ENCODE assay signal across 30 cellular contexts in genomic region chr1:41507152-41507720, GRCh38. TPM values are rescaled to one million over a fixed set of nuclear protein-coding genes. Genes with fewer than 3 reads are reported as not detected.
DNase-seq lines count a peak whose midpoint lies in the region; ATAC-seq, FAIRE-seq and TF ChIP-seq lines count a peak whose summit lies in the region.
"Had no signal": no experiment of that assay in that cellular context is flagged by ENCODE, and none has a peak within 500 bp of the region (broad histone marks: within the 10 kb centered on the region; RNA-seq: fewer than 3 reads in every experiment).

No MANE protein-coding gene starts in this region.

- peaks cover 2% of the 10 kb centered on the region for H3K79me1 ChIP-seq in neuronal stem cell (ENCODE audit: low read depth, low read length)

- no peak overlapping the region for H2BK12ac ChIP-seq in neuronal stem cell (ENCODE audit: low read length)

- H3K23ac ChIP-seq in neuronal stem cell (ENCODE audit: low read depth, low read length, poor library complexity) = peak overlapping the region; percentile 2

- no peak overlapping the region for H3K9ac ChIP-seq in DND-41 (ENCODE audit: low read depth, low read length)
- no peak overlapping the region for H3K9ac ChIP-seq in neuronal stem cell (ENCODE audit: low read depth, low read length, poor library complexity)

- H3K14ac ChIP-seq in neuronal stem cell (ENCODE audit: low read length) = no peak overlapping the region

- peak overlapping the region; percentile 69 for H3K18ac ChIP-seq in neuronal stem cell (ENCODE audit: low read length)

- H3K4me2 ChIP-seq in DND-41 (ENCODE audit: insufficient read depth, low read length) = no peak overlapping the region
- H3K4me2 ChIP-seq in neuronal stem cell (ENCODE audit: insufficient read depth, low read length, poor library complexity, severe bottlenecking) = no peak overlapping the region
- H3K4me2 ChIP-seq: PC-9 had no signal

- no peaks in the 10 kb centered on the region for H3K9me3 ChIP-seq in DND-41 (ENCODE audit: insufficient read depth, low read length, severe bottlenecking)
- H3K9me3 ChIP-seq in neuronal stem cell (replicated peaks in 1 of 2; ENCODE audit: control insufficient read depth in 2 of 2, insufficient read depth in 1 of 2, low read depth in 1 of 2, low read length in 2 of 2) = peaks cover 0 to 2% of the 10 kb centered on the region in 2 donors
- H3K9me3 ChIP-seq: adrenal gland, HAP-1 had no signal

- H2BK120ac ChIP-seq in neuronal stem cell (ENCODE audit: low read depth, low read length) = no peak overlapping the region

- H3K4ac ChIP-seq in neuronal stem cell (ENCODE audit: low read length) = no peak overlapping the region

- no peak overlapping the region for H4K91ac ChIP-seq in neuronal stem cell (ENCODE audit: low read depth, low read length, poor library complexity)

- DNase-seq in DND-41 = no peak
- DNase-seq in NCI-H82 (lab: John Stamatoyannopoulos, UW) = peak; percentile 54
- no peak for DNase-seq in neuronal stem cell (ENCODE audit: low spot score)
- no peak for DNase-seq in NK-92 treated with Interleukin-12 subunit alpha and Interleukin-12 subunit beta, amount 100 ng/mL, for 24 hours (lab: John Stamatoyannopoulos, UW)
- no peak for DNase-seq in HTR-8/SVneo (ENCODE audit: insufficient read length, low spot score)
- DNase-seq: activated CD4-positive, alpha-beta T cell treated with anti-CD3 and anti-CD28 coated beads for 36 hours; activated effector memory CD4-positive, alpha-beta T cell treated with anti-CD3 and anti-CD28 coated beads, Interleukin-2, amount 50 U/mL, for 16 hours; activated T-cell treated with anti-CD3 and anti-CD28 coated beads for 4 hours; adrenal gland; CD8-positive, alpha-beta memory T cell; cerebellar nuclear complex; DMS153; kidney glomerular epithelial cell; MM.1S; naive thymus-derived CD8-positive, alpha-beta T cell; NCI-H2029; NCI-H2227 treated with DMSO at 0.1 percent for 48 hours; NCI-H526; PC-9; SHP77; stimulated activated naive CD4-positive, alpha-beta T cell treated with Interleukin-2 at 50 U/mL for 16 hours; T-helper 2 cell had no signal

- ATAC-seq in DND-41 (ENCODE audit: insufficient read depth, low read depth) = peak; percentile 16; the same call in 1 of the 3 replicates
- ATAC-seq in HG03469 (IDR thresholded peaks at IDR 0.05; ENCODE audit: unreplicated experiment) = no peak
- ATAC-seq: activated CD4-positive, alpha-beta T cell treated with anti-CD3 and anti-CD28 coated beads for 36 hours; naive thymus-derived CD8-positive, alpha-beta T cell had no signal

- H4K8ac ChIP-seq in neuronal stem cell (ENCODE audit: low read depth, low read length) = no peak overlapping the region

- H4K20me1 ChIP-seq in DND-41 (ENCODE audit: insufficient read depth, low read length) = peaks cover 61% of the 10 kb centered on the region

- TF ChIP-seq CTCF in DND-41 (IDR thresholded peaks at IDR 0.05; ENCODE audit: borderline replicate concordance, extremely low read depth, low read length, poor library complexity, severe bottlenecking) = no peak

- H2AFZ ChIP-seq in DND-41 (ENCODE audit: low read depth, low read length) = no peak overlapping the region
- peak overlapping the region; percentile 24 for H2AFZ ChIP-seq in neuronal stem cell (ENCODE audit: low read length)
- H2AFZ ChIP-seq: PC-9 had no signal

- H3K27ac ChIP-seq in DND-41 (ENCODE audit: low read length) (no peak overlapping the region), cingulate gyrus (ENCODE audit: low read depth, low read length) (peak overlapping the region; percentile 54), neuronal stem cell (replicated peaks; ENCODE audit: low read length) (no peak overlapping the region)
- H3K27ac ChIP-seq: adrenal gland, HL-60, PC-9 had no signal

- H3K36me3 ChIP-seq in DND-41 (ENCODE audit: insufficient read depth, low read length) = peaks cover 41% of the 10 kb centered on the region
- H3K36me3 ChIP-seq in neuronal stem cell (replicated peaks in 1 of 2; ENCODE audit: control insufficient read depth in 2 of 2, insufficient read depth in 2 of 2, low read length in 2 of 2) = no peaks in the 10 kb centered on the region
- H3K36me3 ChIP-seq: HAP-1 had no signal

- no CpG with 5 or more reads among the region's 13 CpGs for WGBS in neuronal stem cell (ENCODE audit: extremely low coverage in 2 of 2, insufficient read length in 2 of 2, insufficient replicate concordance in 1 of 2), 2 donors

- H2AK5ac ChIP-seq in neuronal stem cell (ENCODE audit: low read depth, low read length) = peak overlapping the region; percentile 30

- H3K27me3 ChIP-seq in DND-41 (ENCODE audit: insufficient read depth, low read length, poor library complexity) (no peaks in the 10 kb centered on the region), neuronal stem cell (ENCODE audit: control insufficient read depth in 3 of 3, insufficient read depth in 3 of 3, low read depth in 1 of 3, low read length in 3 of 3) (no peaks in the 10 kb centered on the region)
- H3K27me3 ChIP-seq: adrenal gland had no signal

- no peaks in the 10 kb centered on the region for H3K79me2 ChIP-seq in DND-41 (ENCODE audit: insufficient read depth, low read length)

- H3K4me1 ChIP-seq in DND-41 (ENCODE audit: insufficient read depth, low read length) = no peaks in the 10 kb centered on the region
- peaks cover 8 to 9% of the 10 kb centered on the region in 2 donors for H3K4me1 ChIP-seq in neuronal stem cell (ENCODE audit: control insufficient read depth in 2 of 2, insufficient read depth in 1 of 2, low read depth in 1 of 2, low read length in 2 of 2)
- H3K4me1 ChIP-seq: adrenal gland had no signal

- no peak overlapping the region for H2BK5ac ChIP-seq in neuronal stem cell (ENCODE audit: low read length)

- peak overlapping the region; percentile 13 for H2BK15ac ChIP-seq in neuronal stem cell (ENCODE audit: low read length)

- no peak for FAIRE-seq in HTR-8/SVneo (lab: Jason Lieb, UNC)
- FAIRE-seq: endothelial cell of umbilical vein, frontal cortex, GM12891 had no signal

- H3K4me3 ChIP-seq in DND-41 (ENCODE audit: low read depth in 1 of 2, low read length in 2 of 2) (no peak overlapping the region), neuronal stem cell (ENCODE audit: low read length in 2 of 2) (peak overlapping the region in 1 of 2 donors; percentile 27)
- H3K4me3 ChIP-seq: adrenal gland, HAP-1, lung, PC-9 had no signal

RNA-seq across cellular contexts. Expression of gene EDN2, which starts 22.8 kb away (rescaled TPM):
- 0.04 TPM for polyA plus RNA-seq in neuronal stem cell (2013, experiment 1 of 2)
- not detected for polyA plus RNA-seq in neuronal stem cell (2013, experiment 2 of 2)
- polyA plus RNA-seq: CD8-positive, alpha-beta memory T cell; endothelial cell of umbilical vein; naive thymus-derived CD8-positive, alpha-beta T cell had no signal
